Comparison of ENCODE assay signal across 27 cellular contexts in genomic region chr12:938810-939209, GRCh38. TPM values are rescaled to one million over a fixed set of nuclear protein-coding genes. Genes with fewer than 3 reads are reported as not detected.
DNase-seq lines count a peak whose midpoint lies in the region; ATAC-seq, FAIRE-seq and TF ChIP-seq lines count a peak whose summit lies in the region.
"Had no signal": no experiment of that assay in that cellular context is flagged by ENCODE, and none has a peak within 500 bp of the region (broad histone marks: within the 10 kb centered on the region; RNA-seq: fewer than 3 reads in every experiment).

No MANE protein-coding gene starts in this region.

- TF ChIP-seq POLR2A in HepG2 (IDR thresholded peaks at IDR 0.05; ENCODE audit: insufficient read depth in 1 of 2, low read depth in 2 of 2, low read length in 2 of 2) (no peak), right lobe of liver (IDR thresholded peaks at IDR 0.05) (no peak), K562 (conservative IDR thresholded peaks at IDR 0.05) (no peak), stomach (IDR thresholded peaks at IDR 0.05) (no peak)

- TF ChIP-seq EP300 in HepG2 (IDR thresholded peaks at IDR 0.05; ENCODE audit: low read depth in 2 of 2, low read length in 2 of 2) = no peak
- no peak for TF ChIP-seq EP300 in HepG2 (CRISPR knock-in tag; IDR thresholded peaks at IDR 0.05; ENCODE audit: borderline replicate concordance)
- TF ChIP-seq EP300 in K562 (IDR thresholded peaks at IDR 0.05; ENCODE audit: low read length) = no peak
- TF ChIP-seq EP300 in stomach (IDR thresholded peaks at IDR 0.05) = no peak

- no peak overlapping the region for H2AFZ ChIP-seq in HepG2 (ENCODE audit: low read length)
- H2AFZ ChIP-seq in K562 (ENCODE audit: low read depth, low read length) = no peak overlapping the region

- peaks cover 26% of the 10 kb centered on the region for H3K79me2 ChIP-seq in HepG2 (ENCODE audit: insufficient read depth, low read length)
- H3K79me2 ChIP-seq in K562 (ENCODE audit: control insufficient read depth, insufficient read depth, low read length) = no peaks in the 10 kb centered on the region

- POLR2A ChIA-PET in HepG2 (lab: Yijun Ruan, JAX) (interaction anchor here (1.9 kb wide), 1 partner anchor 10 kb away, joined by 8 read pairs; the partner anchor contains the start of gene RAD52), K562 (lab: Yijun Ruan, JAX) (no interaction called here), GM10248 (lab: Yijun Ruan, JAX) (no interaction called here)

- H3K9ac ChIP-seq in HepG2 (ENCODE audit: insufficient read depth, low read depth, low read length) = no peak overlapping the region
- no peak overlapping the region for H3K9ac ChIP-seq in K562 (ENCODE audit: insufficient read depth in 1 of 2, low read depth in 2 of 2, low read length in 2 of 2)
- H3K9ac ChIP-seq: BLaER1 had no signal

- no peaks in the 10 kb centered on the region for H3K9me3 ChIP-seq in HepG2 (ENCODE audit: low read length)
- no peaks in the 10 kb centered on the region for H3K9me3 ChIP-seq in right lobe of liver
- no peaks in the 10 kb centered on the region for H3K9me3 ChIP-seq in K562 (replicated peaks; ENCODE audit: control insufficient read depth, insufficient read depth, low read depth, low read length)
- H3K9me3 ChIP-seq in stomach = no peaks in the 10 kb centered on the region
- no peaks in the 10 kb centered on the region for H3K9me3 ChIP-seq in lower lobe of right lung
- H3K9me3 ChIP-seq: BLaER1, HAP-1 had no signal

- in situ Hi-C loops in HepG2 (cut with HindIII; ENCODE audit: extremely low pct_ligation_motif_present, low pct_unique_long_range_greater_than_20kb) = no loop called here
- in situ Hi-C loops in K562 (cut with MboI) = no loop called here

- CTCF ChIA-PET in activated CD8-positive, alpha-beta memory T cell treated with anti-CD3 and anti-CD28 coated beads, Interleukin-2, amount 10 ng/mL, durations not matched to agents 7 days and 5 days (lab: Charles Lee) = interaction anchor here (1.1 to 1.2 kb wide), 2 partner anchors 11 to 14 kb away, joined by 3 to 4 read pairs; partner anchors contain the start of gene RAD52
- CTCF ChIA-PET in HepG2 (lab: Yijun Ruan, JAX; ENCODE audit: low intra/inter-chr PET ratio, low total read pairs) (no interaction called here), K562 (lab: Yijun Ruan, JAX; ENCODE audit: low intra/inter-chr PET ratio) (no interaction called here), GM10248 (lab: Yijun Ruan, JAX) (interaction anchor here (0.8 to 1.4 kb wide), 5 partner anchors 8 to 377 kb away, joined by 3 to 4 read pairs (median 3); partner anchors contain the start of gene RAD52)

- TF ChIP-seq CTCF in HepG2 (CRISPR knock-in tag; IDR thresholded peaks at IDR 0.05) (no peak), right lobe of liver (IDR thresholded peaks at IDR 0.05) (no peak), K562 (IDR thresholded peaks at IDR 0.05 in 2 of 3, conservative IDR thresholded peaks at IDR 0.05 in 1 of 3; ENCODE audit: insufficient read depth in 2 of 3, low read depth in 1 of 3, low read length in 3 of 3) (no peak), stomach (IDR thresholded peaks at IDR 0.05) (no peak), lower lobe of right lung (IDR thresholded peaks at IDR 0.05) (no peak), GM10248 (IDR thresholded peaks at IDR 0.05; ENCODE audit: control extremely low read depth, extremely low read depth, low read depth, missing control alignments) (no peak)

- H3K9me3 Mint-ChIP-seq in activated CD8-positive, alpha-beta memory T cell treated with anti-CD3 and anti-CD28 coated beads, Interleukin-2, amount 10 ng/mL, durations not matched to agents 7 days and 5 days (ENCODE audit: low read depth) = no peaks in the 10 kb centered on the region
- H3K9me3 Mint-ChIP-seq: CD4-positive, CD25-positive, alpha-beta regulatory T cell; IgD-negative memory B cell had no signal

- H3K27ac Mint-ChIP-seq in activated CD8-positive, alpha-beta memory T cell treated with anti-CD3 and anti-CD28 coated beads, Interleukin-2, amount 10 ng/mL, durations not matched to agents 7 days and 5 days = no peak overlapping the region
- H3K27ac Mint-ChIP-seq: CD4-positive, CD25-positive, alpha-beta regulatory T cell had no signal

- H4K20me1 ChIP-seq in HepG2 (ENCODE audit: insufficient read depth, low read length) = 0 out of 2 replicates have a peak, but pooled peaks cover 5% of the 10 kb centered on the region
- no peaks in the 10 kb centered on the region for H4K20me1 ChIP-seq in K562 (replicated peaks; ENCODE audit: control insufficient read depth, insufficient read depth, low read length)
- H4K20me1 ChIP-seq: BLaER1 had no signal

- no peak overlapping the region for H3K4me3 Mint-ChIP-seq in activated CD8-positive, alpha-beta memory T cell treated with anti-CD3 and anti-CD28 coated beads, Interleukin-2, amount 10 ng/mL, durations not matched to agents 7 days and 5 days
- H3K4me3 Mint-ChIP-seq: IgD-negative memory B cell had no signal

- DNase-seq in activated CD8-positive, alpha-beta memory T cell treated with anti-CD3 and anti-CD28 coated beads for 24 hours = peak; percentile 9
- DNase-seq in activated CD8-positive, alpha-beta memory T cell treated with anti-CD3 and anti-CD28 coated beads, Interleukin-2, amount 10 ng/mL, durations not matched to agents 7 days and 5 days = no peak
- DNase-seq in HepG2 (ENCODE audit: low spot score) (no peak), right lobe of liver (no peak), K562 (ENCODE audit: extremely low read depth in 1 of 4, low spot score in 3 of 4) (no peak), stomach (peak; percentile 1), lower lobe of right lung (no peak), GM10248 (ENCODE audit: extremely low spot score) (no peak)
- DNase-seq: CD4-positive, CD25-positive, alpha-beta regulatory T cell; GOT3; Kasumi-1; NCI-H1092 treated with DMSO at 0.1 percent for 48 hours; NCI-H1436; NCI-H187; NCI-H2081 treated with DMSO at 0.1 percent for 48 hours; NCI-H2171; NCI-H226; NCI-H510A; NCI-H69; SHP77 had no signal

- no peak overlapping the region for H3K27ac ChIP-seq in HepG2 (ENCODE audit: extremely low read length, insufficient read depth, low read length)
- no peak overlapping the region for H3K27ac ChIP-seq in right lobe of liver
- no peak overlapping the region for H3K27ac ChIP-seq in K562 (ENCODE audit: extremely low read depth, low read depth, low read length)
- no peak overlapping the region for H3K27ac ChIP-seq in stomach
- H3K27ac ChIP-seq in lower lobe of right lung = no peak overlapping the region
- H3K27ac ChIP-seq: BLaER1, RWPE1 had no signal

- peaks cover 9% of the 10 kb centered on the region for H3K4me1 Mint-ChIP-seq in activated CD8-positive, alpha-beta memory T cell treated with anti-CD3 and anti-CD28 coated beads, Interleukin-2, amount 10 ng/mL, durations not matched to agents 7 days and 5 days

- H3K4me1 ChIP-seq in HepG2 (ENCODE audit: insufficient read depth, low read length) (peaks cover 19% of the 10 kb centered on the region), right lobe of liver (no peaks in the 10 kb centered on the region), K562 (replicated peaks in 1 of 2; ENCODE audit: control insufficient read depth in 2 of 2, insufficient read depth in 2 of 2, low read length in 2 of 2) (no peaks in the 10 kb centered on the region; a peak in 1 of 5 replicates), stomach (no peaks in the 10 kb centered on the region), lower lobe of right lung (no peaks in the 10 kb centered on the region)

- no peaks in the 10 kb centered on the region for H3K27me3 Mint-ChIP-seq in activated CD8-positive, alpha-beta memory T cell treated with anti-CD3 and anti-CD28 coated beads, Interleukin-2, amount 10 ng/mL, durations not matched to agents 7 days and 5 days
- H3K27me3 Mint-ChIP-seq: CD4-positive, CD25-positive, alpha-beta regulatory T cell; IgD-negative memory B cell had no signal

- H3K27me3 ChIP-seq in HepG2 (ENCODE audit: control insufficient read depth in 1 of 2, insufficient read depth in 2 of 2, low read length in 2 of 2) = no peaks in the 10 kb centered on the region
- no peaks in the 10 kb centered on the region for H3K27me3 ChIP-seq in right lobe of liver
- H3K27me3 ChIP-seq in K562 (ENCODE audit: control insufficient read depth in 2 of 2, insufficient read depth in 2 of 2, low read length in 2 of 2) = no peaks in the 10 kb centered on the region
- H3K27me3 ChIP-seq in stomach = no peaks in the 10 kb centered on the region
- H3K27me3 ChIP-seq in lower lobe of right lung (ENCODE audit: low read depth) = no peaks in the 10 kb centered on the region
- H3K27me3 ChIP-seq: BLaER1 had no signal

- no peak for TF ChIP-seq RAD21 in HepG2 (CRISPR knock-in tag; IDR thresholded peaks at IDR 0.05)
- TF ChIP-seq RAD21 in K562 (CRISPR knock-in tag; conservative IDR thresholded peaks at IDR 0.05 in 1 of 2, IDR thresholded peaks at IDR 0.05 in 1 of 2) = no peak

- no peak for ATAC-seq in activated CD8-positive, alpha-beta memory T cell treated with anti-CD3 and anti-CD28 coated beads, Interleukin-2, amount 10 ng/mL, durations not matched to agents 7 days and 5 days
- ATAC-seq in HepG2 = no peak
- ATAC-seq in right lobe of liver = no peak
- ATAC-seq in K562 = no peak
- no peak for ATAC-seq in lower lobe of right lung
- ATAC-seq: Panc1 had no signal

- H3K36me3 Mint-ChIP-seq in activated CD8-positive, alpha-beta memory T cell treated with anti-CD3 and anti-CD28 coated beads, Interleukin-2, amount 10 ng/mL, durations not matched to agents 7 days and 5 days = peaks cover 39% of the 10 kb centered on the region

- BruUV-seq in HepG2 (replicated peaks; lab: Mats Ljungman, UMichigan) (no TSS peak), K562 (replicated peaks; lab: Mats Ljungman, UMichigan) (no TSS peak)

- WGBS in HepG2 (ENCODE audit: low lambda C conversion rate) = 93% methylated on average over 3 of the region's 3 CpGs
- 93% methylated on average over 3 of the region's 3 CpGs for WGBS in right lobe of liver (ENCODE audit: insufficient coverage, low coverage, low lambda C conversion rate, missing lambda C conversion rate)
- 75% methylated on average over 3 of the region's 3 CpGs for WGBS in K562 (ENCODE audit: insufficient coverage, low coverage, missing lambda C conversion rate)
- 90 to 99% (median 96%) methylated on average over 3 of the region's 3 CpGs for WGBS in stomach, 5 donors

- H3K36me3 ChIP-seq in HepG2 (replicated peaks in 1 of 2; ENCODE audit: control insufficient read depth in 1 of 2, insufficient read depth in 2 of 2, low read length in 2 of 2) (peaks cover 1 to 14% of the 10 kb centered on the region in 2 experiments; a peak in 3 of 5 replicates), right lobe of liver (no peaks in the 10 kb centered on the region), K562 (ENCODE audit: control insufficient read depth, insufficient read depth, low read length) (peaks cover 20% of the 10 kb centered on the region; the same call in 2 of the 3 replicates), stomach (peaks cover 0 to 58% (median 44%) of the 10 kb centered on the region in 4 donors), lower lobe of right lung (peaks cover 31% of the 10 kb centered on the region)

- H3K9me1 ChIP-seq in K562 (ENCODE audit: control insufficient read depth, insufficient read depth, low read length) = no peaks in the 10 kb centered on the region

- H3K4me3 ChIP-seq in HepG2 (replicated peaks in 1 of 3; ENCODE audit: insufficient read depth in 1 of 3, low read depth in 2 of 3, low read length in 3 of 3) (no peak overlapping the region), right lobe of liver (no peak overlapping the region), K562 (no peak overlapping the region), stomach (no peak overlapping the region), lower lobe of right lung (no peak overlapping the region)
- H3K4me3 ChIP-seq: BLaER1, HAP-1 had no signal

- no peak for FAIRE-seq in HepG2 (lab: Jason Lieb, UNC)
- no peak for FAIRE-seq in K562 (lab: Jason Lieb, UNC)
- FAIRE-seq: G401.6, GM12891 had no signal

- intact Hi-C loops in HepG2 (cut with micrococcal nuclease; ENCODE audit: unreplicated experiment) = no loop called here
- intact Hi-C loops in right lobe of liver (cut with DNase I) = no loop called here
- intact Hi-C loops in K562 (cut with micrococcal nuclease) = no loop called here
- intact Hi-C loops in stomach (cut with DNase I; ENCODE audit: low total_unique reads) = no loop called here
- intact Hi-C loops in lower lobe of right lung (cut with DNase I) = no loop called here

- no peak overlapping the region for H3K4me2 ChIP-seq in HepG2 (ENCODE audit: low read depth, low read length)
- H3K4me2 ChIP-seq in K562 (ENCODE audit: insufficient read depth, low read length) = no peak overlapping the region
- H3K4me2 ChIP-seq: BLaER1 had no signal

RNA-seq across cellular contexts. Expression of gene RAD52, which starts 10.7 kb away (rescaled TPM):
- total RNA-seq in activated CD8-positive, alpha-beta memory T cell treated with anti-CD3 and anti-CD28 coated beads, Interleukin-2, amount 10 ng/mL, durations not matched to agents 7 days and 5 days = 10 to 100 TPM; 14.6 to 21.8 TPM
- 13.5 and 19.9 TPM in 2 replicates for total RNA-seq in HepG2 (2016; rRNA removed; fragmentation: Illumina TruSeq; extraction: Trizol)
- total RNA-seq in HepG2 (2016; cell fraction: cytosol; rRNA removed; fragmentation: Illumina TruSeq; extraction: Trizol; ENCODE audit: low read depth) = 5.1 and 5.9 TPM in 2 replicates
- 13.9 and 16.5 TPM in 2 replicates for total RNA-seq in HepG2 (2016; cell fraction: insoluble cytoplasmic fraction; rRNA removed; fragmentation: Illumina TruSeq; extraction: Trizol)
- total RNA-seq in HepG2 (2016; cell fraction: membrane; rRNA removed; fragmentation: Illumina TruSeq; extraction: Trizol) = 5.2 and 6.8 TPM in 2 replicates
- total RNA-seq in HepG2 (2016; cell fraction: nucleus; rRNA removed; fragmentation: Illumina TruSeq; extraction: Trizol) = 21.3 and 29.5 TPM in 2 replicates
- polyA plus RNA-seq in HepG2 (2011; rRNA removed) = 13.2 and 14.3 TPM in 2 replicates
- polyA plus RNA-seq in HepG2 (2011; cell fraction: cytosol; rRNA removed) = 7.3 and 7.4 TPM in 2 replicates
- 48.1 and 50.8 TPM in 2 replicates for polyA plus RNA-seq in HepG2 (2011; cell fraction: nucleus; rRNA removed)
- polyA plus RNA-seq in HepG2 (2012) = 9.3 and 10.2 TPM in 2 replicates
- polyA plus RNA-seq in HepG2 (2016; cell fraction: cytosol; fragmentation: Illumina TruSeq; extraction: Trizol; ENCODE audit: low read depth) = 1.2 and 1.3 TPM in 2 replicates
- polyA plus RNA-seq in HepG2 (2016; cell fraction: insoluble cytoplasmic fraction; fragmentation: Illumina TruSeq; extraction: Trizol; ENCODE audit: low read depth) = 8.1 and 8.7 TPM in 2 replicates
- 2.7 and 3.2 TPM in 2 replicates for polyA plus RNA-seq in HepG2 (2016; cell fraction: membrane; fragmentation: Illumina TruSeq; extraction: Trizol; ENCODE audit: low read depth)
- polyA plus RNA-seq in HepG2 (2016; cell fraction: nucleus; fragmentation: Illumina TruSeq; extraction: Trizol; ENCODE audit: insufficient read depth, low read depth) = 56.7 and 60.3 TPM in 2 replicates
- polyA minus RNA-seq in HepG2 (2011; rRNA and poly(A)+ RNA removed; ENCODE audit: low replicate concordance) = 26.0 and 29.8 TPM in 2 replicates
- polyA minus RNA-seq in HepG2 (2011; cell fraction: cytosol; rRNA and poly(A)+ RNA removed) = 10.0 and 12.0 TPM in 2 replicates
- polyA minus RNA-seq in HepG2 (2011; cell fraction: nucleus; rRNA and poly(A)+ RNA removed) = 33.7 and 37.0 TPM in 2 replicates
- total RNA-seq in right lobe of liver = 10 to 100 TPM in 1 of 6 experiments, 1 to 10 TPM in 5; 5.6 to 10.5 (median 8.5) TPM
- 48.0 and 54.7 TPM in 2 replicates for total RNA-seq in K562 (2011; cell fraction: chromatin; rRNA removed; ENCODE audit: low replicate concordance)
- 28.0 and 33.7 TPM in 2 replicates for total RNA-seq in K562 (2011; cell fraction: nucleolus; rRNA removed)
- 24.4 and 32.5 TPM in 2 replicates for total RNA-seq in K562 (2011; cell fraction: nucleoplasm; rRNA removed)
- 8.6 and 8.7 TPM in 2 replicates for total RNA-seq in K562 (2014; rRNA removed)
- 9.3 and 9.9 TPM in 2 replicates for total RNA-seq in K562 (2014; rRNA removed; fragmentation: Illumina TruSeq; extraction: Trizol)
- 11.8 TPM in 2 replicates for total RNA-seq in K562 (2015; rRNA removed; fragmentation: Illumina TruSeq; extraction: Trizol)
- total RNA-seq in K562 (2021) = 7.6 and 9.8 TPM in 2 replicates
- 12.3 and 13.5 TPM in 2 replicates for polyA plus RNA-seq in K562 (2011; rRNA removed)
- 6.3 TPM in 2 replicates for polyA plus RNA-seq in K562 (2011; cell fraction: cytosol; rRNA removed)
- polyA plus RNA-seq in K562 (2011; cell fraction: nucleus; rRNA removed) = 62.4 and 63.4 TPM in 2 replicates
- 5.8 and 6.2 TPM in 2 replicates for polyA plus RNA-seq in K562 (2012)
- 7.2 and 10.1 TPM in 2 replicates for polyA plus RNA-seq in K562 (2014; fragmentation: Illumina TruSeq; extraction: Trizol)
- 1 to 10 TPM; 1.3 to 1.6 TPM for polyA plus RNA-seq in K562 (2014; fragmentation: Nextera tagmentation; extraction: Ambion mirVana)
- 11.0 and 15.9 TPM in 2 replicates for polyA plus RNA-seq in K562 (2014; rRNA removed)
- polyA minus RNA-seq in K562 (2011; rRNA and poly(A)+ RNA removed) = 28.1 and 37.1 TPM in 2 replicates
- 7.4 and 10.3 TPM in 2 replicates for polyA minus RNA-seq in K562 (2011; cell fraction: cytosol; rRNA and poly(A)+ RNA removed)
- 12.7 and 31.8 TPM in 2 replicates for polyA minus RNA-seq in K562 (2011; cell fraction: nucleus; rRNA and poly(A)+ RNA removed)
- 10 to 100 TPM in 4 of 5 donors, 1 to 10 TPM in 1; 8.6 to 62.9 (median 25.1) TPM for total RNA-seq in stomach
- 1 to 10 TPM; 2.3 to 4.9 (median 2.4) TPM for polyA plus RNA-seq in stomach
- 12.2 TPM for total RNA-seq in lower lobe of right lung

RNA-seq across cellular contexts. Expression of gene ERC1, which starts 52.2 kb away (rescaled TPM):
- 10 to 100 TPM; 18.8 to 25.2 TPM for total RNA-seq in activated CD8-positive, alpha-beta memory T cell treated with anti-CD3 and anti-CD28 coated beads, Interleukin-2, amount 10 ng/mL, durations not matched to agents 7 days and 5 days
- 12.4 and 15.7 TPM in 2 replicates for total RNA-seq in HepG2 (2016; rRNA removed; fragmentation: Illumina TruSeq; extraction: Trizol)
- 67.4 and 70.8 TPM in 2 replicates for total RNA-seq in HepG2 (2016; cell fraction: cytosol; rRNA removed; fragmentation: Illumina TruSeq; extraction: Trizol; ENCODE audit: low read depth)
- total RNA-seq in HepG2 (2016; cell fraction: insoluble cytoplasmic fraction; rRNA removed; fragmentation: Illumina TruSeq; extraction: Trizol) = 11.4 and 12.5 TPM in 2 replicates
- 24.5 and 36.7 TPM in 2 replicates for total RNA-seq in HepG2 (2016; cell fraction: membrane; rRNA removed; fragmentation: Illumina TruSeq; extraction: Trizol)
- 32.3 and 40.1 TPM in 2 replicates for total RNA-seq in HepG2 (2016; cell fraction: nucleus; rRNA removed; fragmentation: Illumina TruSeq; extraction: Trizol)
- polyA plus RNA-seq in HepG2 (2011; rRNA removed) = 5.9 and 6.1 TPM in 2 replicates
- 4.2 and 9.0 TPM in 2 replicates for polyA plus RNA-seq in HepG2 (2011; cell fraction: cytosol; rRNA removed)
- polyA plus RNA-seq in HepG2 (2011; cell fraction: nucleus; rRNA removed) = 7.3 and 8.7 TPM in 2 replicates
- 6.7 and 6.9 TPM in 2 replicates for polyA plus RNA-seq in HepG2 (2012)
- 0.28 TPM in 2 replicates for polyA plus RNA-seq in HepG2 (2016; cell fraction: cytosol; fragmentation: Illumina TruSeq; extraction: Trizol; ENCODE audit: low read depth)
- 5.7 and 6.9 TPM in 2 replicates for polyA plus RNA-seq in HepG2 (2016; cell fraction: insoluble cytoplasmic fraction; fragmentation: Illumina TruSeq; extraction: Trizol; ENCODE audit: low read depth)
- polyA plus RNA-seq in HepG2 (2016; cell fraction: membrane; fragmentation: Illumina TruSeq; extraction: Trizol; ENCODE audit: low read depth) = 0.73 and 0.94 TPM in 2 replicates
- polyA plus RNA-seq in HepG2 (2016; cell fraction: nucleus; fragmentation: Illumina TruSeq; extraction: Trizol; ENCODE audit: insufficient read depth, low read depth) = 6.6 and 8.8 TPM in 2 replicates
- 59.0 and 129 TPM in 2 replicates for polyA minus RNA-seq in HepG2 (2011; rRNA and poly(A)+ RNA removed; ENCODE audit: low replicate concordance)
- 11.0 and 12.8 TPM in 2 replicates for polyA minus RNA-seq in HepG2 (2011; cell fraction: cytosol; rRNA and poly(A)+ RNA removed)
- polyA minus RNA-seq in HepG2 (2011; cell fraction: nucleus; rRNA and poly(A)+ RNA removed) = 61.9 and 68.1 TPM in 2 replicates
- 10 to 100 TPM; 24.8 to 30.8 (median 28.6) TPM for total RNA-seq in right lobe of liver
- total RNA-seq in K562 (2011; cell fraction: chromatin; rRNA removed; ENCODE audit: low replicate concordance) = 35.9 and 86.9 TPM in 2 replicates
- total RNA-seq in K562 (2011; cell fraction: nucleolus; rRNA removed) = 9.8 and 11.2 TPM in 2 replicates
- 26.0 and 26.7 TPM in 2 replicates for total RNA-seq in K562 (2011; cell fraction: nucleoplasm; rRNA removed)
- total RNA-seq in K562 (2014; rRNA removed) = 3.3 and 4.8 TPM in 2 replicates
- total RNA-seq in K562 (2014; rRNA removed; fragmentation: Illumina TruSeq; extraction: Trizol) = 6.3 and 8.3 TPM in 2 replicates
- 5.8 and 7.1 TPM in 2 replicates for total RNA-seq in K562 (2015; rRNA removed; fragmentation: Illumina TruSeq; extraction: Trizol)
- total RNA-seq in K562 (2021) = 10.9 and 11.8 TPM in 2 replicates
- polyA plus RNA-seq in K562 (2011; rRNA removed) = 2.6 and 2.7 TPM in 2 replicates
- 2.0 and 2.8 TPM in 2 replicates for polyA plus RNA-seq in K562 (2011; cell fraction: cytosol; rRNA removed)
- polyA plus RNA-seq in K562 (2011; cell fraction: nucleus; rRNA removed) = 8.0 and 9.7 TPM in 2 replicates
- 3.7 and 4.3 TPM in 2 replicates for polyA plus RNA-seq in K562 (2012)
- polyA plus RNA-seq in K562 (2014; fragmentation: Illumina TruSeq; extraction: Trizol) = 5.4 and 6.1 TPM in 2 replicates
- polyA plus RNA-seq in K562 (2014; fragmentation: Nextera tagmentation; extraction: Ambion mirVana) = 1 to 10 TPM in 1 of 2 experiments, under 1 TPM in 1; 0.74 to 1.4 TPM
- 2.5 and 3.2 TPM in 2 replicates for polyA plus RNA-seq in K562 (2014; rRNA removed)
- 20.2 and 24.2 TPM in 2 replicates for polyA minus RNA-seq in K562 (2011; rRNA and poly(A)+ RNA removed)
- 8.2 and 9.1 TPM in 2 replicates for polyA minus RNA-seq in K562 (2011; cell fraction: cytosol; rRNA and poly(A)+ RNA removed)
- 11.0 and 16.6 TPM in 2 replicates for polyA minus RNA-seq in K562 (2011; cell fraction: nucleus; rRNA and poly(A)+ RNA removed)
- total RNA-seq in stomach = 10 to 100 TPM; 47.1 to 69.4 (median 57.9) TPM
- 1 to 10 TPM; 3.8 to 8.3 (median 5.7) TPM for polyA plus RNA-seq in stomach
- total RNA-seq in lower lobe of right lung = 66.3 TPM

Comparison
In these comparisons a context has a peak if more than half of its experiments do, and no peak if none do; other contexts are left out.
1. DNase-seq: peak in activated CD8-positive, alpha-beta memory T cell treated with anti-CD3 and anti-CD28 coated beads for 24 hours (single experiment) and stomach (single experiment); none in activated CD8-positive, alpha-beta memory T cell treated with anti-CD3 and anti-CD28 coated beads, Interleukin-2, amount 10 ng/mL, durations not matched to agents 7 days and 5 days (single experiment), HepG2 (single experiment), right lobe of liver (0 of 3), K562 (0 of 4), lower lobe of right lung (single experiment) and GM10248 (single experiment).
2. CTCF ChIA-PET loops: an anchor here in activated CD8-positive, alpha-beta memory T cell treated with anti-CD3 and anti-CD28 coated beads, Interleukin-2, amount 10 ng/mL, durations not matched to agents 7 days and 5 days (1.1 to 1.2 kb wide) and GM10248 (0.8 to 1.4 kb wide); none called in HepG2 and K562.